ENCODE assay signal across 9 cellular contexts in the genomic region with DNA sequence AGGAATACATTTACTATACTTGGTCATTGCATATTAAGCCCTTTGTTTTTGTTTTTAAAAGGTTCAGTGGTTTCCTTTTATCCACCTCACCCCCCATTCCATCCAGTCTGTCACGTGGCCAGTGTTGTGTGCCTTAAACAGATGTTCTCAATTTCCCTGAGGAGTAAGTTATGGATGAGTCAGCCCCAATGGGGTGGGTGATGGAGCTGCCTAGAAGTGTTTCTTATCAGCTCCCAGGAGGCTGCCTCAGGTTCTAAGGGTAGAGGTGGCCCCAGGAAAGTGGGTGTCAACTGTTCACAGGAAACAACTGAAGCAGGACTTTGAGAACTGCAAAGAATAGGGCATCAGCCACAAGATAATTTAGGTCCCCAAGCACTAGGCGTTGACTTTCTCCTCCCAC. TPM values are rescaled to one million over a fixed set of nuclear protein-coding genes. Genes with fewer than 3 reads are reported as not detected.
A peak's percentile ranks its signal among the peaks of the same experiment; 100 is the strongest.
DNase-seq lines count a peak whose midpoint lies in the region; ATAC-seq and TF ChIP-seq lines count a peak whose summit lies in the region.
"Had no signal": no experiment of that assay in that cellular context is flagged by ENCODE, and none has a peak within 500 bp of the region (broad histone marks: within the 10 kb centered on the region; RNA-seq: fewer than 3 reads in every experiment).

No MANE protein-coding gene starts in this region.

- TF ChIP-seq CTCF in AG09309 (IDR thresholded peaks at IDR 0.05; ENCODE audit: control insufficient read depth, insufficient read depth, low read depth, low read length, missing control alignments) (no peak), kidney epithelial cell (IDR thresholded peaks at IDR 0.05; ENCODE audit: insufficient read depth, low read length, poor library complexity, severe bottlenecking) (no peak)

- H3K36me3 ChIP-seq in kidney epithelial cell (ENCODE audit: control insufficient read depth, insufficient read depth, low read length): no peaks in the 10 kb centered on the region

- no peak for ATAC-seq in HG03159 (IDR thresholded peaks at IDR 0.05; ENCODE audit: unreplicated experiment)
- ATAC-seq in HG03039 (IDR thresholded peaks at IDR 0.05; ENCODE audit: unreplicated experiment): no peak
- ATAC-seq: effector memory CD8-positive, alpha-beta T cell had no signal

- DNase-seq in AG09309 (ENCODE audit: low read depth): peak; percentile 96
- DNase-seq in HK-2 (ENCODE audit: unreplicated experiment): peak; percentile 33
- peak; percentile 81 for DNase-seq in amniotic stem cell (lab: John Stamatoyannopoulos, UW)
- DNase-seq in kidney epithelial cell (ENCODE audit: low read depth): peak; percentile 96
- no peak for DNase-seq in activated gamma-delta T cell treated with Interleukin-2 at 50 U/mL for 16 hours
- DNase-seq in HuH-7 (ENCODE audit: low spot score): no peak
- DNase-seq: effector memory CD8-positive, alpha-beta T cell had no signal

- H3K4me3 ChIP-seq in AG09309 (ENCODE audit: control insufficient read depth, low read depth, low read length) (no peak overlapping the region), kidney epithelial cell (ENCODE audit: low read depth, low read length) (no peak overlapping the region)

- no peaks in the 10 kb centered on the region for H3K27me3 ChIP-seq in kidney epithelial cell (ENCODE audit: control insufficient read depth, insufficient read depth, low read length)

RNA-seq across cellular contexts. Expression of gene ACTBL2, which starts 41.1 kb away (rescaled TPM):
- total RNA-seq in kidney epithelial cell: 1.3 and 1.5 TPM in 2 replicates

Comparison
In these comparisons a context has a peak if more than half of its experiments do, and no peak if none do; other contexts are left out.
1. DNase-seq: peak in AG09309 (single experiment), HK-2 (single experiment), amniotic stem cell (single experiment) and kidney epithelial cell (single experiment); none in activated gamma-delta T cell treated with Interleukin-2 at 50 U/mL for 16 hours (single experiment) and HuH-7 (single experiment).